Comparison of ENCODE assay signal across 23 cellular contexts in the genomic region with DNA sequence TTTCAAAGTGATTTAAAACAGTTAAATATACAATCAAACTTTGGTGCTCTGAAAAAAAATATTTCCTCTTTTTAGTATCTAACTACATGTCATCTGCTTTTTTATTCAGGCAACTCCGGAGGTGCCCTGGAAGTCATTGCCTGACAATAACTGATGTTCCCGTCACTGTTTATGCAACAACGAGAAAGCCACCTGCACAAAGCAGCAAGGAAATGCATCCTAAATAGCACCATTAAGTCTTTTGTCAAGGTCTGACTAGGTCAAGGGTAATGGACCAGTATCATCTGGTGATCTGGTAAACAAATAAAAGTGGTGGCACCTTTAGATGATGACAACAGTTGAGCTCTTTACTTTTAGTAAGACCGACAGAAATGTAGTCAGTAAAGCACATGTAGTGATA. TPM values are rescaled to one million over a fixed set of nuclear protein-coding genes. Genes with fewer than 3 reads are reported as not detected.
A peak's percentile ranks its signal among the peaks of the same experiment; 100 is the strongest.
DNase-seq lines count a peak whose midpoint lies in the region; ATAC-seq and TF ChIP-seq lines count a peak whose summit lies in the region.
"Had no signal": no experiment of that assay in that cellular context is flagged by ENCODE, and none has a peak within 500 bp of the region (broad histone marks: within the 10 kb centered on the region; RNA-seq: fewer than 3 reads in every experiment).

No MANE protein-coding gene starts in this region.

- H3K27me3 Mint-ChIP-seq in H9 (ENCODE audit: low read depth) (no peaks in the 10 kb centered on the region), endodermal cell (ENCODE audit: insufficient read depth) (no peaks in the 10 kb centered on the region), MCF 10A (ENCODE audit: insufficient read depth, unreplicated experiment) (no peaks in the 10 kb centered on the region)

- H2BK12ac ChIP-seq in H9 (ENCODE audit: insufficient read length, low read depth, low read length): no peak overlapping the region

- H3K27ac ChIP-seq in H9 (ENCODE audit: insufficient read length, low read depth, low read length): peak overlapping the region; percentile 75
- no peak overlapping the region for H3K27ac ChIP-seq in endodermal cell (ENCODE audit: low read depth, low read length)
- H3K27ac ChIP-seq: Peyer's patch, SJCRH30 had no signal

- no peak overlapping the region for H2AFZ ChIP-seq in H9 (ENCODE audit: low read length)

- H3K56ac ChIP-seq in H9 (ENCODE audit: insufficient read length, low read depth, low read length): no peak overlapping the region

- H3K4me3 Mint-ChIP-seq in H9: no peak overlapping the region; a peak in 1 of 5 replicates
- no peak overlapping the region for H3K4me3 Mint-ChIP-seq in endodermal cell
- H3K4me3 Mint-ChIP-seq in MCF 10A (ENCODE audit: unreplicated experiment): no peak overlapping the region
- H3K4me3 Mint-ChIP-seq: CD4-positive, CD25-positive, alpha-beta regulatory T cell had no signal

- no peak for TF ChIP-seq CTCF in H9 (conservative IDR thresholded peaks at IDR 0.05)
- TF ChIP-seq CTCF in endodermal cell (conservative IDR thresholded peaks at IDR 0.05): no peak
- TF ChIP-seq CTCF in MCF 10A (IDR thresholded peaks at IDR 0.05; ENCODE audit: unreplicated experiment): no peak

- no CpG with 5 or more reads among the region's 4 CpGs for WGBS in H9 (ENCODE audit: extremely low coverage, insufficient read length, low lambda C conversion rate)
- WGBS in endodermal cell (ENCODE audit: insufficient coverage in 1 of 2, insufficient read length in 1 of 2), 2 experiments: 59 to 73% methylated on average over 3 to 4 of the region's 4 CpGs

- CTCF ChIA-PET in MCF 10A (lab: Yijun Ruan, JAX): interaction anchor here (0.7 to 2.6 kb wide), 3 partner anchors 13 to 515 kb away, joined by 3 to 7 read pairs (median 7); a partner anchor contains a TSS

- BruUV-seq in MCF 10A (replicated peaks; lab: Mats Ljungman, UMichigan): no TSS peak

- peaks cover 20 to 28% of the 10 kb centered on the region in 2 experiments for H3K4me1 Mint-ChIP-seq in H9
- H3K4me1 Mint-ChIP-seq in endodermal cell: peaks cover 31% of the 10 kb centered on the region
- H3K4me1 Mint-ChIP-seq in MCF 10A (ENCODE audit: insufficient read depth, unreplicated experiment): no peaks in the 10 kb centered on the region
- H3K4me1 Mint-ChIP-seq: CD4-positive, CD25-positive, alpha-beta regulatory T cell had no signal

- H2BK120ac ChIP-seq in H9 (ENCODE audit: low read depth, low read length, poor library complexity, severe bottlenecking): no peak overlapping the region

- no peak for ATAC-seq in HG02763 (IDR thresholded peaks at IDR 0.05; ENCODE audit: unreplicated experiment)
- ATAC-seq: GM12878 had no signal

- H3K4me1 ChIP-seq in H9 (ENCODE audit: insufficient read depth, low read length) (peaks cover 12% of the 10 kb centered on the region), endodermal cell (ENCODE audit: control insufficient read depth, insufficient read depth, low read length) (peaks cover 13% of the 10 kb centered on the region)
- H3K4me1 ChIP-seq: HAP-1, Peyer's patch, SJCRH30 had no signal

- H3K4me2 ChIP-seq in H9 (ENCODE audit: insufficient read depth, insufficient read length, low read length): peak overlapping the region; percentile 26

- intact Hi-C loops in MCF 10A (cut with micrococcal nuclease): no loop called here

- DNase-seq in H9 (peak; percentile 45), NCI-H146 (lab: John Stamatoyannopoulos, UW) (peak; percentile 57), endodermal cell (no peak), iPS-NIHi11 (ENCODE audit: low spot score) (peak; percentile 34), Ammon's horn (ENCODE audit: low spot score) (no peak), MCF 10A (ENCODE audit: unreplicated experiment) (no peak)
- DNase-seq: CD4-positive, CD25-positive, alpha-beta regulatory T cell; DMS 273 treated with DMSO at 0.1 percent for 48 hours; DND-41; Kasumi-1; MG63; NCI-H1048; NCI-H1417 treated with DMSO at 0.1 percent for 48 hours; NCI-H2227 treated with DMSO at 0.1 percent for 48 hours; NCI-H510A treated with DMSO at 0.1 percent for 48 hours; Peyer's patch; SJCRH30 had no signal

- H3K23ac ChIP-seq in H9 (ENCODE audit: insufficient read length, low read depth, low read length): no peak overlapping the region

- no peaks in the 10 kb centered on the region for H3K36me3 ChIP-seq in endodermal cell (ENCODE audit: control insufficient read depth, insufficient read depth, low read length)
- H3K36me3 ChIP-seq: HAP-1, MG63, Peyer's patch had no signal

- no peak overlapping the region for H3K14ac ChIP-seq in H9 (ENCODE audit: insufficient read depth, low read length)

- H2BK5ac ChIP-seq in H9 (ENCODE audit: insufficient read length, low read length): no peak overlapping the region

- no peaks in the 10 kb centered on the region for H3K27me3 ChIP-seq in H9 (ENCODE audit: insufficient read depth, low read length)
- H3K27me3 ChIP-seq in endodermal cell (ENCODE audit: control insufficient read depth, insufficient read depth, low read length, poor library complexity, severe bottlenecking): no peaks in the 10 kb centered on the region
- H3K27me3 ChIP-seq: MG63, Peyer's patch, SJCRH30 had no signal

- H2BK15ac ChIP-seq in H9 (ENCODE audit: low read depth, low read length): no peak overlapping the region

- no peak overlapping the region for H2BK20ac ChIP-seq in H9 (ENCODE audit: low read depth, low read length, poor library complexity, severe bottlenecking)

- no peak overlapping the region for H4K8ac ChIP-seq in H9 (replicated peaks; ENCODE audit: insufficient read length, low read depth, low read length)

- H3T11ph ChIP-seq in H9 (ENCODE audit: low read length): no peak overlapping the region

- peaks cover 4 to 5% of the 10 kb centered on the region in 2 experiments; a peak in 4 of 5 replicates for H3K9me3 Mint-ChIP-seq in H9
- H3K9me3 Mint-ChIP-seq in endodermal cell: peaks cover 5% of the 10 kb centered on the region
- H3K9me3 Mint-ChIP-seq in MCF 10A (ENCODE audit: unreplicated experiment): peaks cover 7% of the 10 kb centered on the region

- H3K36me3 Mint-ChIP-seq in H9 (ENCODE audit: insufficient read depth in 1 of 3, low read depth in 3 of 3): peaks cover 0 to 6% (median 4%) of the 10 kb centered on the region in 3 experiments; a peak in 5 of 7 replicates
- H3K36me3 Mint-ChIP-seq in endodermal cell (ENCODE audit: low read depth): peaks cover 3% of the 10 kb centered on the region
- peaks cover 11% of the 10 kb centered on the region for H3K36me3 Mint-ChIP-seq in MCF 10A (ENCODE audit: insufficient read depth, unreplicated experiment)

- H3K27ac Mint-ChIP-seq in H9 (0 out of 7 replicates have a peak overlapping the region, but pooled peaks of 1 of the 3 experiments have one; percentile 16), endodermal cell (peak overlapping the region; percentile 41), MCF 10A (ENCODE audit: low read depth, unreplicated experiment) (no peak overlapping the region)
- H3K27ac Mint-ChIP-seq: CD4-positive, CD25-positive, alpha-beta regulatory T cell had no signal

- H3K9ac ChIP-seq in H9 (ENCODE audit: extremely low read depth, insufficient read length, low read length) (no peak overlapping the region), endodermal cell (ENCODE audit: extremely low read depth, low read length, poor library complexity, severe bottlenecking) (no peak overlapping the region)

- H3K79me2 ChIP-seq in H9 (ENCODE audit: insufficient read depth, low read length): no peaks in the 10 kb centered on the region

- no peaks in the 10 kb centered on the region for H3K9me3 ChIP-seq in H9 (ENCODE audit: control insufficient read depth, low read depth, low read length)
- peaks cover 9% of the 10 kb centered on the region for H3K9me3 ChIP-seq in endodermal cell (ENCODE audit: control insufficient read depth, low read length)
- H3K9me3 ChIP-seq: HAP-1, MG63, Peyer's patch had no signal

- no peak overlapping the region for H3K18ac ChIP-seq in H9 (ENCODE audit: insufficient read length, low read depth, low read length)

- H3K79me1 ChIP-seq in H9 (ENCODE audit: insufficient read depth, low read depth, low read length, poor library complexity, severe bottlenecking): no peaks in the 10 kb centered on the region

- no peak overlapping the region for H4K5ac ChIP-seq in H9 (ENCODE audit: insufficient read length, low read depth, low read length)

- no peak overlapping the region for H3K4me3 ChIP-seq in endodermal cell (ENCODE audit: low read length)
- H3K4me3 ChIP-seq: GM12878, HAP-1, MG63, Peyer's patch, SJCRH30 had no signal

- H4K20me1 ChIP-seq in H9 (ENCODE audit: control insufficient read depth, insufficient read depth, insufficient read length): no peaks in the 10 kb centered on the region

- POLR2A ChIA-PET in MCF 10A (lab: Yijun Ruan, JAX): no interaction called here

- H4K91ac ChIP-seq in H9 (ENCODE audit: insufficient read length, low read depth, low read length): no peak overlapping the region

- H3K4ac ChIP-seq in H9 (ENCODE audit: low read depth, low read length): no peak overlapping the region

- H3K23me2 ChIP-seq in H9 (ENCODE audit: insufficient read length, low read depth, low read length, poor library complexity, severe bottlenecking): no peaks in the 10 kb centered on the region

- no peak overlapping the region for H2AK5ac ChIP-seq in H9 (ENCODE audit: insufficient read length, low read length)

RNA-seq across cellular contexts. Expression of a gene that starts 13.2 kb away (rescaled TPM):
- total RNA-seq in H9 (2021) (8.2 and 9.0 TPM in 2 replicates), endodermal cell (10 to 100 TPM; 21.0 to 24.3 TPM), MCF 10A (2022) (10.8 and 11.3 TPM in 2 replicates)
- 28.3 TPM for polyA plus RNA-seq in endodermal cell (2013, experiment 1 of 2)
- polyA plus RNA-seq in endodermal cell (2013, experiment 2 of 2): 27.9 TPM

RNA-seq across cellular contexts. Expression of a gene that starts 13.3 kb away (rescaled TPM):
- 11.6 and 12.9 TPM in 2 replicates for total RNA-seq in H9 (2021)
- total RNA-seq in endodermal cell: 10 to 100 TPM; 27.7 to 40.2 TPM
- polyA plus RNA-seq in endodermal cell (2013, experiment 1 of 2): 33.9 TPM
- 27.7 TPM for polyA plus RNA-seq in endodermal cell (2013, experiment 2 of 2)
- total RNA-seq in MCF 10A (2022): 42.9 and 47.7 TPM in 2 replicates

RNA-seq across cellular contexts. Expression of a gene that starts 46.7 kb away (rescaled TPM):
- not detected in 2 replicates for total RNA-seq in H9 (2021)
- not detected for total RNA-seq in endodermal cell
- not detected for polyA plus RNA-seq in endodermal cell (2013, experiment 1 of 2)
- not detected for polyA plus RNA-seq in endodermal cell (2013, experiment 2 of 2)
- total RNA-seq in MCF 10A (2022): not detected in 2 replicates
- total RNA-seq: A673; CD4-positive, CD25-positive, alpha-beta regulatory T cell; GM12878; OCI-LY7; Peyer's patch; SJCRH30 had no signal
- polyA plus RNA-seq: BJ had no signal

Comparison
In these comparisons a context has a peak if more than half of its experiments do, and no peak if none do; other contexts are left out.
1. DNase-seq: peak in H9 (single experiment), NCI-H146 (single experiment) and iPS-NIHi11 (single experiment); none in endodermal cell (single experiment), Ammon's horn (single experiment) and MCF 10A (single experiment).